1 cellular context compared by ENCODE assay signal in genomic region chr12:96780330-96780729, GRCh38.
TF ChIP-seq lines count a peak whose summit lies in the region.

No MANE protein-coding gene starts in this region.

TF ChIP-seq in K562, 482 proteins besides CTCF, POLR2A, EP300 and RAD21 (continued from another document):
- TF ChIP-seq, protein P1, sequence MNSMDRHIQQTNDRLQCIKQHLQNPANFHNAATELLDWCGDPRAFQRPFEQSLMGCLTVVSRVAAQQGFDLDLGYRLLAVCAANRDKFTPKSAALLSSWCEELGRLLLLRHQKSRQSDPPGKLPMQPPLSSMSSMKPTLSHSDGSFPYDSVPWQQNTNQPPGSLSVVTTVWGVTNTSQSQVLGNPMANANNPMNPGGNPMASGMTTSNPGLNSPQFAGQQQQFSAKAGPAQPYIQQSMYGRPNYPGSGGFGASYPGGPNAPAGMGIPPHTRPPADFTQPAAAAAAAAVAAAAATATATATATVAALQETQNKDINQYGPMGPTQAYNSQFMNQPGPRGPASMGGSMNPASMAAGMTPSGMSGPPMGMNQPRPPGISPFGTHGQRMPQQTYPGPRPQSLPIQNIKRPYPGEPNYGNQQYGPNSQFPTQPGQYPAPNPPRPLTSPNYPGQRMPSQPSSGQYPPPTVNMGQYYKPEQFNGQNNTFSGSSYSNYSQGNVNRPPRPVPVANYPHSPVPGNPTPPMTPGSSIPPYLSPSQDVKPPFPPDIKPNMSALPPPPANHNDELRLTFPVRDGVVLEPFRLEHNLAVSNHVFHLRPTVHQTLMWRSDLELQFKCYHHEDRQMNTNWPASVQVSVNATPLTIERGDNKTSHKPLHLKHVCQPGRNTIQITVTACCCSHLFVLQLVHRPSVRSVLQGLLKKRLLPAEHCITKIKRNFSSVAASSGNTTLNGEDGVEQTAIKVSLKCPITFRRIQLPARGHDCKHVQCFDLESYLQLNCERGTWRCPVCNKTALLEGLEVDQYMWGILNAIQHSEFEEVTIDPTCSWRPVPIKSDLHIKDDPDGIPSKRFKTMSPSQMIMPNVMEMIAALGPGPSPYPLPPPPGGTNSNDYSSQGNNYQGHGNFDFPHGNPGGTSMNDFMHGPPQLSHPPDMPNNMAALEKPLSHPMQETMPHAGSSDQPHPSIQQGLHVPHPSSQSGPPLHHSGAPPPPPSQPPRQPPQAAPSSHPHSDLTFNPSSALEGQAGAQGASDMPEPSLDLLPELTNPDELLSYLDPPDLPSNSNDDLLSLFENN (IDR thresholded peaks at IDR 0.05; ENCODE audit: low read depth in 2 of 2, low read length in 2 of 2): no peak
- TF ChIP-seq MAFG (tag; conservative IDR thresholded peaks at IDR 0.05): peak; percentile 52; the same call in 1 of the 2 replicates
- peak; percentile 34; the same call in 1 of the 2 replicates for TF ChIP-seq MAFK (IDR thresholded peaks at IDR 0.05; ENCODE audit: low read length)
- no peak for TF ChIP-seq EZH2 (IDR thresholded peaks at IDR 0.05; ENCODE audit: borderline replicate concordance, low read depth, low read length)
- TF ChIP-seq ZNF830 (CRISPR knock-in tag; IDR thresholded peaks at IDR 0.05): no peak
- TF ChIP-seq STAT5B (CRISPR knock-in tag; IDR thresholded peaks at IDR 0.05): no peak
- no peak for TF ChIP-seq ZFP91 (CRISPR knock-in tag; IDR thresholded peaks at IDR 0.05)
- no peak for TF ChIP-seq E2F6 (IDR thresholded peaks at IDR 0.05; ENCODE audit: borderline replicate concordance in 1 of 2, extremely low read depth in 1 of 2, insufficient read depth in 1 of 2, insufficient read length in 1 of 2, low read depth in 1 of 2, low read length in 1 of 2, poor library complexity in 1 of 2, severe bottlenecking in 1 of 2)
- TF ChIP-seq ZBTB7A (IDR thresholded peaks at IDR 0.05; ENCODE audit: borderline replicate concordance, control insufficient read depth, low read depth, low read length): no peak
- no peak for TF ChIP-seq PKNOX1 (IDR thresholded peaks at IDR 0.05)
- TF ChIP-seq CBX3 (IDR thresholded peaks at IDR 0.05; ENCODE audit: borderline replicate concordance in 1 of 2, low read length in 2 of 2): no peak
- TF ChIP-seq IFI16 (CRISPR knock-in tag; IDR thresholded peaks at IDR 0.05): no peak
- peak; percentile 44; the same call in 1 of the 2 replicates for TF ChIP-seq MAFF (IDR thresholded peaks at IDR 0.05; ENCODE audit: low read length)
- TF ChIP-seq PML (IDR thresholded peaks at IDR 0.05; ENCODE audit: low read length): no peak
- no peak for TF ChIP-seq FOXK1 (CRISPR knock-in tag; IDR thresholded peaks at IDR 0.05; ENCODE audit: borderline replicate concordance)
- no peak for TF ChIP-seq MYC (IDR thresholded peaks at IDR 0.05; ENCODE audit: low read depth, low read length)
- TF ChIP-seq MYC (CRISPR knock-in tag; IDR thresholded peaks at IDR 0.05; ENCODE audit: borderline replicate concordance, low read depth): no peak
- TF ChIP-seq ZNF143 (CRISPR knock-in tag; IDR thresholded peaks at IDR 0.05): no peak
